Comparison of ENCODE assay signal across 9 cellular contexts in genomic region chr6:131954775-131955107, GRCh38. TPM values are rescaled to one million over a fixed set of nuclear protein-coding genes. Genes with fewer than 3 reads are reported as not detected.
A peak's percentile ranks its signal among the peaks of the same experiment; 100 is the strongest.
DNase-seq lines count a peak whose midpoint lies in the region; ATAC-seq and TF ChIP-seq lines count a peak whose summit lies in the region.
"Had no signal": no experiment of that assay in that cellular context is flagged by ENCODE, and none has a peak within 500 bp of the region (broad histone marks: within the 10 kb centered on the region; RNA-seq: fewer than 3 reads in every experiment).

No MANE protein-coding gene starts in this region.

- H3K27ac ChIP-seq in Panc1 (ENCODE audit: low read length), result peak overlapping the region; percentile 91

- intact Hi-C loops in Panc1 (cut with micrococcal nuclease; ENCODE audit: unreplicated experiment), result loop anchor here (5.0 kb wide), 1 partner anchor 263 kb away; no protein-coding TSS in a partner anchor

- H3K36me3 ChIP-seq in Panc1 (ENCODE audit: control insufficient read depth, insufficient read depth, low read length), result no peaks in the 10 kb centered on the region

- H3K9me3 ChIP-seq in Panc1 (ENCODE audit: control insufficient read depth, insufficient read depth, low read depth, low read length), result no peaks in the 10 kb centered on the region

- CTCF ChIA-PET in Panc1 (lab: Charles Lee), result interaction anchor here (0.7 kb wide), 1 partner anchor 24 kb away, joined by 3 read pairs; no protein-coding TSS in a partner anchor

- no peak for TF ChIP-seq CTCF in Panc1 (IDR thresholded peaks at IDR 0.05)

- peaks cover 48% of the 10 kb centered on the region for H3K4me1 ChIP-seq in Panc1 (ENCODE audit: control insufficient read depth, insufficient read depth, low read length)

- H3K27me3 ChIP-seq in Panc1 (ENCODE audit: control insufficient read depth, insufficient read depth, low read length), result no peaks in the 10 kb centered on the region

- no TSS peak for BruUV-seq in Panc1 (replicated peaks; lab: Mats Ljungman, UMichigan)

- DNase-seq in COLO829 (ENCODE audit: low spot score), result peak; percentile 63
- peak; percentile 91 for DNase-seq in Panc1 (ENCODE audit: low read depth, low spot score)
- peak; percentile 85 for DNase-seq in fibroblast of gingiva (ENCODE audit: low read depth)
- peak; percentile 98 for DNase-seq in non-pigmented ciliary epithelial cell (ENCODE audit: low read depth)
- DNase-seq in COLO668 (lab: John Stamatoyannopoulos, UW; ENCODE audit: unreplicated experiment), result no peak
- DNase-seq in NCI-H82 (lab: John Stamatoyannopoulos, UW), result no peak
- DNase-seq: DMS53 had no signal

- peak overlapping the region; percentile 3 to 35; a peak in 3 of 4 replicates for H3K4me3 ChIP-seq in Panc1 (ENCODE audit: low read depth in 2 of 2, low read length in 2 of 2)

- peak; percentile 64 for ATAC-seq in Panc1
- no peak for ATAC-seq in HG03159 (IDR thresholded peaks at IDR 0.05; ENCODE audit: unreplicated experiment)
- no peak for ATAC-seq in GM21723 (IDR thresholded peaks at IDR 0.05; ENCODE audit: unreplicated experiment)

- POLR2A ChIA-PET in Panc1 (lab: Charles Lee), result interaction anchor here (0.7 kb wide), 1 partner anchor 119 kb away, joined by 4 read pairs; no protein-coding TSS in a partner anchor

- in situ Hi-C loops in Panc1 (cut with HindIII; ENCODE audit: low pct_unique_long_range_greater_than_20kb, low sequenced_read_pairs), result no loop called here

RNA-seq across cellular contexts. Expression of gene CCN2, which starts 3.6 kb away (rescaled TPM):
- total RNA-seq in Panc1 (2021; ENCODE audit: unreplicated experiment), result 155 TPM
- polyA plus RNA-seq in Panc1 (2012; ENCODE audit: insufficient read length), result 226 TPM

Comparison
In these comparisons a context has a peak if more than half of its experiments do, and no peak if none do; other contexts are left out.
1. DNase-seq: peak in COLO829 (single experiment), Panc1 (single experiment), fibroblast of gingiva (single experiment) and non-pigmented ciliary epithelial cell (single experiment); none in COLO668 (single experiment) and NCI-H82 (single experiment).